18 cellular contexts compared by ENCODE assay signal in genomic region chr2:168652997-168653906, GRCh38.
"Had no signal": no experiment of that assay in that cellular context is flagged by ENCODE, and none has a peak within 500 bp of the region (broad histone marks: within the 10 kb centered on the region; RNA-seq: fewer than 3 reads in every experiment).

No MANE protein-coding gene starts in this region.

- H3K36me3 ChIP-seq: left ventricle myocardium inferior, thyroid gland, uterus had no signal

- H3K4me3 ChIP-seq: dorsolateral prefrontal cortex, left ventricle myocardium inferior, thyroid gland, uterus had no signal

- H3K4me3 Mint-ChIP-seq: activated CD4-positive, alpha-beta memory T cell treated with anti-CD3 and anti-CD28 coated beads for 36 hours; activated T-cell treated with anti-CD3 and anti-CD28 coated beads, Interleukin-2, amount 50 U/mL, for 4 hours; memory B cell; naive thymus-derived CD8-positive, alpha-beta T cell; stimulated activated memory B cell treated with anti-CD40 and anti-IgM and Interleukin-4, amounts not matched to agents 10 μg/mL and 1 μg/mL and 100 μg/mL, for 72 hours had no signal

- H3K9me3 Mint-ChIP-seq: activated CD4-positive, alpha-beta memory T cell treated with anti-CD3 and anti-CD28 coated beads for 36 hours; activated T-cell treated with anti-CD3 and anti-CD28 coated beads, Interleukin-2, amount 50 U/mL, for 4 hours; memory B cell; naive thymus-derived CD8-positive, alpha-beta T cell; stimulated activated memory B cell treated with anti-CD40 and anti-IgM and Interleukin-4, amounts not matched to agents 10 μg/mL and 1 μg/mL and 100 μg/mL, for 72 hours had no signal

- H3K4me1 Mint-ChIP-seq: memory B cell; stimulated activated memory B cell treated with anti-CD40 and anti-IgM and Interleukin-4, amounts not matched to agents 10 μg/mL and 1 μg/mL and 100 μg/mL, for 72 hours had no signal

- H3K9me3 ChIP-seq: left ventricle myocardium inferior, thyroid gland, uterus had no signal

- DNase-seq: activated CD4-positive, alpha-beta memory T cell treated with anti-CD3 and anti-CD28 coated beads for 36 hours; activated CD4-positive, CD25-positive, alpha-beta regulatory T cell treated with anti-CD3 and anti-CD28 coated beads, Interleukin-2, amount 50 U/mL, for 72 hours; activated effector memory CD4-positive, alpha-beta T cell treated with Interleukin-2 at 50 U/mL for 16 hours; activated naive CD4-positive, alpha-beta T cell treated with anti-CD3 and anti-CD28 coated beads, Interleukin-2, amount 50 U/mL, for 16 hours; activated T-cell treated with anti-CD3 and anti-CD28 coated beads, Interleukin-2, amount 50 U/mL, for 4 hours; dorsolateral prefrontal cortex; erythroblast; kidney; left ventricle myocardium inferior; naive thymus-derived CD8-positive, alpha-beta T cell; posterior cingulate gyrus; stimulated activated CD4-positive, alpha-beta T cell treated with anti-CD3 and anti-CD28 coated beads, Interleukin-2, amount 100 ng/mL, for 48 hours; T-helper 9 cell; thyroid gland; uterus had no signal

- H3K27me3 ChIP-seq: dorsolateral prefrontal cortex, thyroid gland, uterus had no signal

- ATAC-seq: activated T-cell treated with anti-CD3 and anti-CD28 coated beads, Interleukin-2, amount 50 U/mL, for 4 hours; naive thymus-derived CD8-positive, alpha-beta T cell; stimulated activated memory B cell treated with anti-CD40 and anti-IgM and Interleukin-4, amounts not matched to agents 10 μg/mL and 1 μg/mL and 100 μg/mL, for 72 hours had no signal

- H3K27me3 Mint-ChIP-seq: activated CD4-positive, alpha-beta memory T cell treated with anti-CD3 and anti-CD28 coated beads for 36 hours; memory B cell; naive thymus-derived CD8-positive, alpha-beta T cell; stimulated activated memory B cell treated with anti-CD40 and anti-IgM and Interleukin-4, amounts not matched to agents 10 μg/mL and 1 μg/mL and 100 μg/mL, for 72 hours had no signal

- H3K36me3 Mint-ChIP-seq: activated CD4-positive, alpha-beta memory T cell treated with anti-CD3 and anti-CD28 coated beads for 36 hours; memory B cell; stimulated activated memory B cell treated with anti-CD40 and anti-IgM and Interleukin-4, amounts not matched to agents 10 μg/mL and 1 μg/mL and 100 μg/mL, for 72 hours had no signal

- H3K27ac Mint-ChIP-seq: activated CD4-positive, alpha-beta memory T cell treated with anti-CD3 and anti-CD28 coated beads for 36 hours; memory B cell; naive thymus-derived CD8-positive, alpha-beta T cell; stimulated activated memory B cell treated with anti-CD40 and anti-IgM and Interleukin-4, amounts not matched to agents 10 μg/mL and 1 μg/mL and 100 μg/mL, for 72 hours had no signal

- H3K27ac ChIP-seq: left ventricle myocardium inferior, thyroid gland, uterus had no signal

- FAIRE-seq: astrocyte had no signal
